9 cellular contexts compared by ENCODE assay signal in the genomic region with DNA sequence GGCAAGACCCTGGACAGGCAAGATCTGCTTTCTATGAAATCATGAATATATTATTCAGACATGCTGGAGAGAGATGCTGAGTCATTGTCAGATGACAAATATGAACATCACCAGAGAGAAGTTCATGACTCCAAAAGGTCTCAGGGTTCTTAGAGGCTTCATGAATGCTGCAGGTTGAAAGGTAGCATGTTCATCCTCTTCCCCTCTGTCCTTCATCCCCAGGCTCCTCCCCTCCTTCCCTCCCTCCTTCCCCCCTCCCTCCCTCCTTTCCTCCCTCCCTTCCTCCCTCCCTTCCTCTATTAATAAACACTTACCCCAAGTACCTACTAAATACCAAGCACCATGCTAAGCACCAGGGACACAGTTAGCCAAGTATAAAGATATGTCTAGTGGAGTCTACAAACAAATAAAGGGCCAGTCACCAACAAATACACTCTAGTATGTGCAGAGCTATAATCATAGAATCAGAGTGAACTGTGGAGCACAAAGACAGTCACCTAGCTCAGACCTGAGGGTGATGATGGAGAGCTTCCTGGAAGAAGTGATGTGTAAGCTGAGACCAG. TPM values are rescaled to one million over a fixed set of nuclear protein-coding genes. Genes with fewer than 3 reads are reported as not detected.
DNase-seq lines count a peak whose midpoint lies in the region; ATAC-seq and TF ChIP-seq lines count a peak whose summit lies in the region.
"Had no signal": no experiment of that assay in that cellular context is flagged by ENCODE, and none has a peak within 500 bp of the region (broad histone marks: within the 10 kb centered on the region; RNA-seq: fewer than 3 reads in every experiment).

No MANE protein-coding gene starts in this region.

- no peaks in the 10 kb centered on the region for H3K36me3 ChIP-seq in Caco-2 (ENCODE audit: control insufficient read depth, insufficient read depth, low read length)

- no peak overlapping the region for H3K4me3 Mint-ChIP-seq in Caco-2 (ENCODE audit: unreplicated experiment)
- H3K4me3 Mint-ChIP-seq: activated T-cell treated with anti-CD3 and anti-CD28 coated beads, Interleukin-2, amount 50 U/mL, for 4 hours; natural killer cell had no signal

- CTCF ChIA-PET in Caco-2 (lab: Charles Lee), result no interaction called here

- no peaks in the 10 kb centered on the region for H3K36me3 Mint-ChIP-seq in Caco-2 (ENCODE audit: insufficient read depth, unreplicated experiment)
- H3K36me3 Mint-ChIP-seq: natural killer cell had no signal

- H3K4me3 ChIP-seq in astrocyte of the spinal cord (ENCODE audit: low read depth, low read length) (no peak overlapping the region), Caco-2 (ENCODE audit: low read depth, low read length) (no peak overlapping the region)

- no peak for ATAC-seq in HG02588 (IDR thresholded peaks at IDR 0.05; ENCODE audit: unreplicated experiment)
- ATAC-seq: natural killer cell had no signal

- no peaks in the 10 kb centered on the region for H3K9me3 ChIP-seq in Caco-2

- TF ChIP-seq CTCF in astrocyte of the spinal cord (IDR thresholded peaks at IDR 0.05; ENCODE audit: low read depth, low read length) (no peak), Caco-2 (IDR thresholded peaks at IDR 0.05; ENCODE audit: insufficient read depth in 1 of 2, low read depth in 1 of 2, low read length in 1 of 2, severe bottlenecking in 1 of 2, unreplicated experiment in 1 of 2) (no peak)

- BruUV-seq in Caco-2 (replicated peaks; lab: Mats Ljungman, UMichigan), result no TSS peak

- H3K9me3 Mint-ChIP-seq in Caco-2 (ENCODE audit: unreplicated experiment), result peaks cover 9% of the 10 kb centered on the region
- H3K9me3 Mint-ChIP-seq: activated T-cell treated with anti-CD3 and anti-CD28 coated beads, Interleukin-2, amount 50 U/mL, for 4 hours; natural killer cell had no signal

- peak; percentile 57 for DNase-seq in DMS53 treated with DMSO at 0.1 percent for 48 hours (lab: John Stamatoyannopoulos, UW; ENCODE audit: unreplicated experiment)
- peak; percentile 26 for DNase-seq in LoVo (ENCODE audit: low spot score)
- DNase-seq in astrocyte of the spinal cord (ENCODE audit: low read depth, low spot score), result peak; percentile 48
- peak; percentile 38 for DNase-seq in kidney glomerular epithelial cell (lab: John Stamatoyannopoulos, UW)
- no peak for DNase-seq in NK-92 treated with Interleukin-12 subunit alpha and Interleukin-12 subunit beta, amount 100 ng/mL, for 24 hours (lab: John Stamatoyannopoulos, UW)
- no peak for DNase-seq in Caco-2
- DNase-seq: activated T-cell treated with anti-CD3 and anti-CD28 coated beads, Interleukin-2, amount 50 U/mL, for 4 hours; natural killer cell had no signal

- peaks cover 2% of the 10 kb centered on the region for H3K27me3 Mint-ChIP-seq in Caco-2 (ENCODE audit: insufficient read depth, unreplicated experiment)

- intact Hi-C loops in Caco-2 (cut with micrococcal nuclease; ENCODE audit: unreplicated experiment), result no loop called here

- peaks cover 6% of the 10 kb centered on the region for H3K4me1 Mint-ChIP-seq in Caco-2 (ENCODE audit: low read depth, unreplicated experiment)
- H3K4me1 Mint-ChIP-seq: natural killer cell had no signal

- in situ Hi-C loops in astrocyte of the spinal cord (cut with HindIII; ENCODE audit: low sequenced_read_pairs), result no loop called here

- H3K4me1 ChIP-seq in Caco-2, result no peaks in the 10 kb centered on the region

- H3K27me3 ChIP-seq in Caco-2 (replicated peaks; ENCODE audit: control insufficient read depth, insufficient read depth, low read length), result no peaks in the 10 kb centered on the region; the same call in 1 of the 2 replicates

- H3K27ac Mint-ChIP-seq in Caco-2 (ENCODE audit: unreplicated experiment), result no peak overlapping the region
- H3K27ac Mint-ChIP-seq: natural killer cell had no signal

- POLR2A ChIA-PET in Caco-2 (lab: Charles Lee), result no interaction called here

RNA-seq across cellular contexts. Expression of a gene that starts 46.2 kb away (rescaled TPM):
- total RNA-seq in Caco-2 (2022), result not detected in 2 replicates
- total RNA-seq: activated T-cell treated with anti-CD3 and anti-CD28 coated beads, Interleukin-2, amount 50 U/mL, for 4 hours had no signal

Comparison
In these comparisons a context has a peak if more than half of its experiments do, and no peak if none do; other contexts are left out.
1. DNase-seq: peak in DMS53 treated with DMSO at 0.1 percent for 48 hours (single experiment), LoVo (single experiment), astrocyte of the spinal cord (single experiment) and kidney glomerular epithelial cell (single experiment); none in NK-92 treated with Interleukin-12 subunit alpha and Interleukin-12 subunit beta, amount 100 ng/mL, for 24 hours (single experiment) and Caco-2 (0 of 2).